11 cellular contexts compared by ENCODE assay signal in the genomic region with DNA sequence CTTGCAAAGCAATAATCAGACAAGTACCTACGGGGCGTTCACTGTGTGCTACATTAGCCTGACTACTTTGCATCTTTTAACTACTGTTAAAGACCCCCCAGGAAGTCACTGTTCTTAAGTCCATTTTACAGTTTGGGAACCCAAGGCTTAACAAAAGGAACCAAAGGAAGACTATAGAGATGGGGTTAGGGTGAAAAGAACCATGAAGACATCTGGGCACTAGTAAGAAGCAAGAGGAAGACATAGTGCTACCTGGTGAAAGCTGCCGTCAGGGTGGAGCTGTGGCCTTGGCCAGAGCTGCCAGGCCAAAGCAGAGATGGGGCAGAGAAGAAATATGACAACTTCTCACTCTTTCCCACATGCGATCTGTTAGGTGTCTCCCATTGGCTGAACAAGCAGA.
DNase-seq lines count a peak whose midpoint lies in the region; ATAC-seq and TF ChIP-seq lines count a peak whose summit lies in the region.
"Had no signal": no experiment of that assay in that cellular context is flagged by ENCODE, and none has a peak within 500 bp of the region (broad histone marks: within the 10 kb centered on the region; RNA-seq: fewer than 3 reads in every experiment).

No MANE protein-coding gene starts in this region.

- POLR2A ChIA-PET in activated B cell treated with CpG ODN at 0.5 μM for 24 hours (lab: Charles Lee) = interaction anchor here (2.1 to 10.9 kb wide), 11 partner anchors 8 to 257 kb away, joined by 10 to 270 read pairs (median 29); a partner anchor contains a TSS

- TF ChIP-seq CTCF in activated B cell treated with CpG ODN at 0.5 μM for 24 hours (IDR thresholded peaks at IDR 0.05) (no peak), tibial artery (IDR thresholded peaks at IDR 0.05) (no peak)

- H3K36me3 Mint-ChIP-seq in activated CD8-positive, alpha-beta memory T cell treated with anti-CD3 and anti-CD28 coated beads, Interleukin-2, amount 10 ng/mL, durations not matched to agents 7 days and 5 days = peaks cover 36% of the 10 kb centered on the region
- peaks cover 61% of the 10 kb centered on the region for H3K36me3 Mint-ChIP-seq in activated B cell treated with CpG ODN at 0.5 μM for 24 hours (ENCODE audit: low read depth)

- H3K9me3 ChIP-seq in iPS DF 6.9 (ENCODE audit: control insufficient read depth, insufficient read depth, low read length) = no peaks in the 10 kb centered on the region
- no peaks in the 10 kb centered on the region for H3K9me3 ChIP-seq in tibial artery

- intact Hi-C loops in activated B cell treated with CpG ODN at 0.5 μM for 24 hours (cut with micrococcal nuclease) = loop anchor here (1.0 to 2.0 kb wide), 2 partner anchors 7 to 22 kb away; no protein-coding TSS in a partner anchor
- intact Hi-C loops in tibial artery (cut with DNase I; ENCODE audit: low total_unique reads) = no loop called here
- intact Hi-C loops in left ventricle myocardium superior (cut with micrococcal nuclease) = no loop called here

- H3K4me3 ChIP-seq in iPS DF 6.9 (ENCODE audit: low read length) (no peak overlapping the region), tibial artery (no peak overlapping the region)
- H3K4me3 ChIP-seq: cardiac muscle cell had no signal

- no peak for ATAC-seq in activated CD8-positive, alpha-beta memory T cell treated with anti-CD3 and anti-CD28 coated beads, Interleukin-2, amount 10 ng/mL, durations not matched to agents 7 days and 5 days
- ATAC-seq in activated B cell treated with CpG ODN at 0.5 μM for 24 hours (ENCODE audit: low read depth) = no peak
- no peak for ATAC-seq in left ventricle myocardium superior

- H3K9me3 Mint-ChIP-seq in activated CD8-positive, alpha-beta memory T cell treated with anti-CD3 and anti-CD28 coated beads, Interleukin-2, amount 10 ng/mL, durations not matched to agents 7 days and 5 days (ENCODE audit: low read depth) = peaks cover 2% of the 10 kb centered on the region
- no peaks in the 10 kb centered on the region for H3K9me3 Mint-ChIP-seq in activated B cell treated with CpG ODN at 0.5 μM for 24 hours

- H3K27me3 Mint-ChIP-seq in activated CD8-positive, alpha-beta memory T cell treated with anti-CD3 and anti-CD28 coated beads, Interleukin-2, amount 10 ng/mL, durations not matched to agents 7 days and 5 days = no peaks in the 10 kb centered on the region
- no peaks in the 10 kb centered on the region for H3K27me3 Mint-ChIP-seq in activated B cell treated with CpG ODN at 0.5 μM for 24 hours

- H3K27ac ChIP-seq in iPS DF 6.9 (ENCODE audit: low read length) = no peak overlapping the region
- H3K27ac ChIP-seq in tibial artery = peak overlapping the region; percentile 67 to 71
- H3K27ac ChIP-seq: cardiac muscle cell had no signal

- peak overlapping the region; percentile 97 for H3K27ac Mint-ChIP-seq in activated CD8-positive, alpha-beta memory T cell treated with anti-CD3 and anti-CD28 coated beads, Interleukin-2, amount 10 ng/mL, durations not matched to agents 7 days and 5 days
- H3K27ac Mint-ChIP-seq in activated B cell treated with CpG ODN at 0.5 μM for 24 hours = peak overlapping the region; percentile 97

- peaks cover 60% of the 10 kb centered on the region for H3K4me1 Mint-ChIP-seq in activated CD8-positive, alpha-beta memory T cell treated with anti-CD3 and anti-CD28 coated beads, Interleukin-2, amount 10 ng/mL, durations not matched to agents 7 days and 5 days
- peaks cover 92% of the 10 kb centered on the region for H3K4me1 Mint-ChIP-seq in activated B cell treated with CpG ODN at 0.5 μM for 24 hours

- H3K36me3 ChIP-seq in iPS DF 6.9 (ENCODE audit: control insufficient read depth, insufficient read depth, low read length) (no peaks in the 10 kb centered on the region), tibial artery (no peaks in the 10 kb centered on the region)
- H3K36me3 ChIP-seq: cardiac muscle cell had no signal

- H3K27me3 ChIP-seq in iPS DF 6.9 (ENCODE audit: control insufficient read depth, insufficient read depth, low read length) (no peaks in the 10 kb centered on the region), tibial artery (no peaks in the 10 kb centered on the region)
- H3K27me3 ChIP-seq: cardiac muscle cell had no signal

- no CpG with 5 or more reads among the region's 4 CpGs for WGBS in iPS DF 6.9 (ENCODE audit: insufficient coverage, insufficient read length)

- H3K4me1 ChIP-seq in iPS DF 6.9 (ENCODE audit: control insufficient read depth, insufficient read depth, low read length) = no peaks in the 10 kb centered on the region; the same call in 1 of the 2 replicates
- peaks cover 0 to 62% (median 5%) of the 10 kb centered on the region in 4 donors for H3K4me1 ChIP-seq in tibial artery

- H3K4me3 Mint-ChIP-seq in activated CD8-positive, alpha-beta memory T cell treated with anti-CD3 and anti-CD28 coated beads, Interleukin-2, amount 10 ng/mL, durations not matched to agents 7 days and 5 days = peak overlapping the region; percentile 9
- H3K4me3 Mint-ChIP-seq in activated B cell treated with CpG ODN at 0.5 μM for 24 hours = peak overlapping the region; percentile 0

- DNase-seq in activated CD8-positive, alpha-beta memory T cell treated with anti-CD3 and anti-CD28 coated beads, Interleukin-2, amount 10 ng/mL, durations not matched to agents 7 days and 5 days = no peak
- DNase-seq in activated CD8-positive, alpha-beta memory T cell treated with anti-CD3 and anti-CD28 coated beads, Interleukin-2, amount 50 U/mL, for 48 hours = no peak
- DNase-seq in activated B cell treated with CpG ODN at 0.5 μM for 24 hours = no peak
- peak; percentile 31 for DNase-seq in iPS DF 6.9 (ENCODE audit: low read depth, low spot score)
- DNase-seq in tibial artery = no peak
- no peak for DNase-seq in left ventricle myocardium superior
- DNase-seq in central memory CD4-positive, alpha-beta T cell = no peak
- DNase-seq in SK-N-DZ (ENCODE audit: low spot score) = no peak
- DNase-seq: islet precursor cell, NCI-H1694 treated with DMSO at 0.1 percent for 48 hours had no signal

- CTCF ChIA-PET in activated CD8-positive, alpha-beta memory T cell treated with anti-CD3 and anti-CD28 coated beads, Interleukin-2, amount 10 ng/mL, durations not matched to agents 7 days and 5 days (lab: Charles Lee) = interaction anchor here (1.2 to 1.4 kb wide), 2 partner anchors 51 to 87 kb away, joined by 3 read pairs; no protein-coding TSS in a partner anchor
- CTCF ChIA-PET in activated B cell treated with CpG ODN at 0.5 μM for 24 hours (lab: Charles Lee) = interaction anchor here (1.4 to 3.1 kb wide), 4 partner anchors 36 to 258 kb away, joined by 4 to 13 read pairs (median 8); no protein-coding TSS in a partner anchor
